In the genomic region with DNA sequence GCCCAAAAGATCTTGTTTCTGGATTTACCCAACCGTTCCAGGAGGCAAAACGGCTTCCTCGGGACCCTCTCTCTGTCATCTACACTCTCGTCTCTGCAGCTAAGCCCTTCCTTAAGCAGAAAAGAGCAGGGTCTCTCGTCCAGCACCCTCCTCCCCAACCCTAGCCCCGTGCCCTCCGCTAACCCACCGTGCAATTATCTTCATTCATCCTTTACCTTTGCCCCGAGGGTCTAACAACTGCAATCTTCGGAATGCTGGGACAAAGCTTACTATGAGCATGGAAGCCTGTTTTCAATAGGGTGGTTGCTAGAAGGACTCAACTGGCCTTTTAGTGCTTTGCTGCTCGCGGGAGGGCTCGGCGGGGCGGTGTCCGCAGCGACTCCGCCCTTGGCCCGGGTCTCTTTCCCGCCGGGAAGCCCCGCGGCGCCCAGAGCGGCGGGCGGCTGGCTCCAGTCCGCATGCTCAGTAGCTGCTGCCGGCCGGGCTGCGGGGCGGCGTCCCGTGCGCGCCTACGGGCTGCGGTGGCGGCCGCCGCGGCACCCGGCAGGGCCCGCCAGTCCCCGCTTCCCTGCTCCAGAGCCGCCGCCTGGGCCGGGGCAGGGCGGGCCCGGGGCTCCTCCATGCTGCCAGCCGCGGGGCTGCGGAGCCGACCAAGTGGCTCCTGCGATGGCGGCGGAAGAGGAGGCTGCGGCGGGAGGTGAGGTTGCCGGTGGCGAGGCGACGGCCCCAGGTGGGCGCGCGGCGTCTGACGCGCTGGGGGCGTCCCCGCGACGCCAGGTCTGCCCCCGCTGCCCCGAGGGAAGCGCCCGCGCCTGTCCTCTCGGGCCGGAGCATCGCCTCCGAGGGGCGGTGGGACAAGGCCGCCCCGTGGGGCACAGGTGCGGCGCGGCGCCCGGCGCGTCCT, we compare ENCODE assay signal across 8 cellular contexts. TPM values are rescaled to one million over a fixed set of nuclear protein-coding genes. Genes with fewer than 3 reads are reported as not detected.
DNase-seq lines count a peak whose midpoint lies in the region; ATAC-seq and TF ChIP-seq lines count a peak whose summit lies in the region.

A gene with protein sequence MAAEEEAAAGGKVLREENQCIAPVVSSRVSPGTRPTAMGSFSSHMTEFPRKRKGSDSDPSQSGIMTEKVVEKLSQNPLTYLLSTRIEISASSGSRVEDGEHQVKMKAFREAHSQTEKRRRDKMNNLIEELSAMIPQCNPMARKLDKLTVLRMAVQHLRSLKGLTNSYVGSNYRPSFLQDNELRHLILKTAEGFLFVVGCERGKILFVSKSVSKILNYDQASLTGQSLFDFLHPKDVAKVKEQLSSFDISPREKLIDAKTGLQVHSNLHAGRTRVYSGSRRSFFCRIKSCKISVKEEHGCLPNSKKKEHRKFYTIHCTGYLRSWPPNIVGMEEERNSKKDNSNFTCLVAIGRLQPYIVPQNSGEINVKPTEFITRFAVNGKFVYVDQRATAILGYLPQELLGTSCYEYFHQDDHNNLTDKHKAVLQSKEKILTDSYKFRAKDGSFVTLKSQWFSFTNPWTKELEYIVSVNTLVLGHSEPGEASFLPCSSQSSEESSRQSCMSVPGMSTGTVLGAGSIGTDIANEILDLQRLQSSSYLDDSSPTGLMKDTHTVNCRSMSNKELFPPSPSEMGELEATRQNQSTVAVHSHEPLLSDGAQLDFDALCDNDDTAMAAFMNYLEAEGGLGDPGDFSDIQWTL (plus strand): TSS at position 430 of the 904 bp plus-strand sequence. CDS start 237 bp downstream, at position 667.

- peak; percentile 35 to 43 for ATAC-seq in CD4-positive, CD25-positive, alpha-beta regulatory T cell (ENCODE audit: low read depth in 2 of 2)
- ATAC-seq in GM19324 (IDR thresholded peaks at IDR 0.05; ENCODE audit: low FRiP score, unreplicated experiment) (peak; percentile 43), HG03439 (IDR thresholded peaks at IDR 0.05; ENCODE audit: unreplicated experiment) (peak; percentile 33)

- H3K9me3 Mint-ChIP-seq in CD4-positive, CD25-positive, alpha-beta regulatory T cell: peaks cover 0 to 1% (median 0%) of the 10 kb centered on the region in 7 donors

- H3K9ac ChIP-seq in OCI-LY3 (ENCODE audit: low read length): peak within 1 kb of the TSS; percentile 74
- no peak within 1 kb of the TSS for H3K9ac ChIP-seq in parathyroid adenoma

- peak within 1 kb of the TSS in 1 of 3 donors; percentile 17 for H3K27ac Mint-ChIP-seq in CD4-positive, CD25-positive, alpha-beta regulatory T cell

- no peaks in the 10 kb centered on the region for H3K9me3 ChIP-seq in CD4-positive, CD25-positive, alpha-beta regulatory T cell (ENCODE audit: control insufficient read depth in 2 of 2, low read length in 2 of 2)
- H3K9me3 ChIP-seq in OCI-LY3 (ENCODE audit: insufficient read depth, low read length): no peaks in the 10 kb centered on the region
- no peaks in the 10 kb centered on the region for H3K9me3 ChIP-seq in parathyroid adenoma (ENCODE audit: control insufficient read depth, low read length)

- H3K36me3 Mint-ChIP-seq in CD4-positive, CD25-positive, alpha-beta regulatory T cell: peaks cover 4% of the 10 kb centered on the region

- H3K4me3 Mint-ChIP-seq in CD4-positive, CD25-positive, alpha-beta regulatory T cell: peak within 1 kb of the TSS; percentile 83 to 89 (median 87)

- H3K27ac ChIP-seq in CD4-positive, CD25-positive, alpha-beta regulatory T cell (ENCODE audit: insufficient read depth, low read length, poor library complexity, severe bottlenecking): no peak within 1 kb of the TSS
- H3K27ac ChIP-seq in OCI-LY3 (ENCODE audit: low read length) (peak within 1 kb of the TSS; percentile 40), parathyroid adenoma (no peak within 1 kb of the TSS)

- H2AFZ ChIP-seq in OCI-LY3 (ENCODE audit: low read depth, low read length) (peak within 1 kb of the TSS; percentile 89), parathyroid adenoma (peak within 1 kb of the TSS; percentile 89)

- no peaks in the 10 kb centered on the region for H3K36me3 ChIP-seq in CD4-positive, CD25-positive, alpha-beta regulatory T cell (ENCODE audit: control insufficient read depth, insufficient read depth, low read length)
- H3K36me3 ChIP-seq in OCI-LY3 (replicated peaks; ENCODE audit: low read depth, low read length): peaks cover 2% of the 10 kb centered on the region
- H3K36me3 ChIP-seq in parathyroid adenoma (ENCODE audit: control insufficient read depth, insufficient read depth, low read length): no peaks in the 10 kb centered on the region

- peaks cover 23% of the 10 kb centered on the region for H3K27me3 ChIP-seq in CD4-positive, CD25-positive, alpha-beta regulatory T cell (ENCODE audit: control insufficient read depth, insufficient read depth, low read length)
- H3K27me3 ChIP-seq in OCI-LY3 (ENCODE audit: low read depth, low read length) (no peaks in the 10 kb centered on the region), parathyroid adenoma (ENCODE audit: control insufficient read depth, insufficient read depth, low read length) (no peaks in the 10 kb centered on the region)

- peaks cover 0 to 15% (median 12%) of the 10 kb centered on the region in 4 donors for H3K4me1 Mint-ChIP-seq in CD4-positive, CD25-positive, alpha-beta regulatory T cell

- H3K4me1 ChIP-seq in CD4-positive, CD25-positive, alpha-beta regulatory T cell (ENCODE audit: control insufficient read depth, insufficient read depth, low read length, poor library complexity, severe bottlenecking): peaks cover 12% of the 10 kb centered on the region
- H3K4me1 ChIP-seq in OCI-LY3 (ENCODE audit: low read length): peaks cover 49% of the 10 kb centered on the region
- H3K4me1 ChIP-seq in parathyroid adenoma: no peaks in the 10 kb centered on the region

- peak in 2 of 3 donors; percentile 31 to 53 for DNase-seq in CD4-positive, CD25-positive, alpha-beta regulatory T cell
- DNase-seq in activated effector memory CD4-positive, alpha-beta T cell treated with Interleukin-2 at 50 U/mL for 16 hours: peak; percentile 2
- DNase-seq in glomerular visceral epithelial cell (ENCODE audit: extremely low spot score): peak; percentile 65
- no peak for DNase-seq in midbrain (lab: John Stamatoyannopoulos, UW)

- H3K4me2 ChIP-seq in OCI-LY3 (ENCODE audit: low read length) (peak within 1 kb of the TSS; percentile 89), parathyroid adenoma (ENCODE audit: low read length) (peak within 1 kb of the TSS; percentile 84)

- no peaks in the 10 kb centered on the region for H4K20me1 ChIP-seq in OCI-LY3 (ENCODE audit: insufficient read depth, low read length)

- peak within 1 kb of the TSS; percentile 54 for H3K4me3 ChIP-seq in CD4-positive, CD25-positive, alpha-beta regulatory T cell (ENCODE audit: low read depth, low read length)
- H3K4me3 ChIP-seq in OCI-LY3 (ENCODE audit: low read length) (peak within 1 kb of the TSS; percentile 79), parathyroid adenoma (ENCODE audit: low read depth, low read length) (peak within 1 kb of the TSS; percentile 51)

- no peak for TF ChIP-seq CTCF in OCI-LY3 (IDR thresholded peaks at IDR 0.05; ENCODE audit: low read depth, low read length)
- TF ChIP-seq CTCF in parathyroid adenoma (IDR thresholded peaks at IDR 0.05): no peak

- H3K27me3 Mint-ChIP-seq in CD4-positive, CD25-positive, alpha-beta regulatory T cell: peaks cover 30% of the 10 kb centered on the region

- H3K79me2 ChIP-seq in OCI-LY3 (ENCODE audit: low read length) (peaks cover 36% of the 10 kb centered on the region), parathyroid adenoma (no peaks in the 10 kb centered on the region)

RNA-seq across cellular contexts. Expression of the gene that starts here (rescaled TPM):
- total RNA-seq in CD4-positive, CD25-positive, alpha-beta regulatory T cell: 2.2 TPM
- 1 to 10 TPM in 3 of 4 donors, under 1 TPM in 1; 0.21 to 3.0 (median 2.0) TPM for polyA plus RNA-seq in CD4-positive, CD25-positive, alpha-beta regulatory T cell
